Comparison of ENCODE assay signal across 31 cellular contexts in the genomic region with DNA sequence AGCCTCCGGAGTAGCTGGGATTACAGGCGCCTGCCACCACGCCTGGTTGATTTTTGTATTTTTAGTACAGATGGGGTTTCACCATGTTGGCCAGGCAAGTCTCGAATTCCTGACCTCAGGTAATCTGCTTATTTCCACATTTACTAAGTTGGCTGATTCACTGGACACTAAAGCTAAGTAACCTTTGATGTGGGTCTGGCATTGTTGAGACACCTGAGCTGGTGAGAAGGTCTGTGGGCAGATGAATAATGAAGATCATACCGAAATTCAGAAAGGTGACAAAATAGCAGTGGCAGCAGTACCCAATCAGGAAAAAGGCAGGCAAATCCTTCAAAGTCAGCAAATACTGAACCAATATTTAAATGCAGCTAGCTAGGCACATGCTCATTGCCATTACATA.
"Had no signal": no experiment of that assay in that cellular context is flagged by ENCODE, and none has a peak within 500 bp of the region (broad histone marks: within the 10 kb centered on the region; RNA-seq: fewer than 3 reads in every experiment).

No MANE protein-coding gene starts in this region.

- DNase-seq: activated CD4-positive, alpha-beta T cell treated with anti-CD3 and anti-CD28 coated beads, Interleukin-2, amount 10 ng/mL, durations not matched to agents 24 days and 14 days; activated CD4-positive, alpha-beta T cell treated with anti-CD3 and anti-CD28 coated beads, Interleukin-2, amount 50 U/mL, for 4 hours; activated CD4-positive, CD25-positive, alpha-beta regulatory T cell; activated CD8-positive, alpha-beta T cell treated with anti-CD3 and anti-CD28 coated beads for 36 hours; activated effector memory CD4-positive, alpha-beta T cell treated with anti-CD3 and anti-CD28 coated beads, Interleukin-2, amount 50 U/mL, for 16 hours; activated naive CD4-positive, alpha-beta T cell; activated naive CD4-positive, alpha-beta T cell treated with anti-CD3 and anti-CD28 coated beads, Interleukin-2, amount 50 U/mL, for 16 hours; activated naive CD8-positive, alpha-beta T cell treated with anti-CD3 and anti-CD28 coated beads for 36 hours; activated T-cell treated with anti-CD3 and anti-CD28 coated beads, Interleukin-2, amount 50 U/mL, for 1 hour; activated T-cell treated with anti-CD3 and anti-CD28 coated beads, Interleukin-2, amount 50 U/mL, for 72 hours; amniotic stem cell; aorta; brain microvascular endothelial cell; KG1; NCI-H1048; NCI-H1105 treated with DMSO at 0.1 percent for 48 hours; NCI-H1436; NCI-H2029; NCI-H345; NCI-H524 treated with DMSO at 0.1 percent for 48 hours; NK-92 treated with Interleukin-12 subunit alpha and Interleukin-12 subunit beta, amount 100 ng/mL, for 24 hours; SIG-M5; SW 1271; T1000; WERI-Rb-1 had no signal

- H3K27ac Mint-ChIP-seq: activated CD4-positive, alpha-beta T cell treated with anti-CD3 and anti-CD28 coated beads, Interleukin-2, amount 10 ng/mL, durations not matched to agents 24 days and 14 days; activated CD8-positive, alpha-beta T cell treated with anti-CD3 and anti-CD28 coated beads for 36 hours; activated naive CD8-positive, alpha-beta T cell treated with anti-CD3 and anti-CD28 coated beads for 36 hours; activated T-cell treated with anti-CD3 and anti-CD28 coated beads, Interleukin-2, amount 50 U/mL, for 72 hours; activated T-helper 17 cell treated with anti-CD3 and anti-CD28 coated beads, Interleukin-2, amount 50 U/mL, for 72 hours had no signal

- H3K27me3 ChIP-seq: brain microvascular endothelial cell had no signal

- H3K27ac ChIP-seq: brain microvascular endothelial cell, PC-9, RWPE1, WERI-Rb-1 had no signal

- FAIRE-seq: RCC 7860 had no signal

- H3K4me3 ChIP-seq: PC-9 had no signal

- H3K36me3 ChIP-seq: brain microvascular endothelial cell, WERI-Rb-1 had no signal

- H2AFZ ChIP-seq: PC-9 had no signal

- H3K9me3 Mint-ChIP-seq: activated CD4-positive, alpha-beta T cell treated with anti-CD3 and anti-CD28 coated beads, Interleukin-2, amount 10 ng/mL, durations not matched to agents 24 days and 14 days; activated CD8-positive, alpha-beta T cell treated with anti-CD3 and anti-CD28 coated beads for 36 hours; activated naive CD8-positive, alpha-beta T cell treated with anti-CD3 and anti-CD28 coated beads for 36 hours had no signal

- H3K27me3 Mint-ChIP-seq: activated CD4-positive, alpha-beta T cell treated with anti-CD3 and anti-CD28 coated beads, Interleukin-2, amount 10 ng/mL, durations not matched to agents 24 days and 14 days; activated CD8-positive, alpha-beta T cell treated with anti-CD3 and anti-CD28 coated beads for 36 hours; activated naive CD8-positive, alpha-beta T cell treated with anti-CD3 and anti-CD28 coated beads for 36 hours; activated T-helper 17 cell treated with anti-CD3 and anti-CD28 coated beads, Interleukin-2, amount 50 U/mL, for 72 hours; central memory CD8-positive, alpha-beta T cell had no signal

- H3K4me1 Mint-ChIP-seq: activated CD4-positive, alpha-beta T cell treated with anti-CD3 and anti-CD28 coated beads, Interleukin-2, amount 10 ng/mL, durations not matched to agents 24 days and 14 days; activated naive CD8-positive, alpha-beta T cell treated with anti-CD3 and anti-CD28 coated beads for 36 hours; activated T-helper 17 cell treated with anti-CD3 and anti-CD28 coated beads, Interleukin-2, amount 50 U/mL, for 72 hours; central memory CD8-positive, alpha-beta T cell had no signal

- H3K4me2 ChIP-seq: PC-9 had no signal

- H3K4me3 Mint-ChIP-seq: activated CD4-positive, alpha-beta T cell treated with anti-CD3 and anti-CD28 coated beads, Interleukin-2, amount 10 ng/mL, durations not matched to agents 24 days and 14 days; activated CD8-positive, alpha-beta T cell treated with anti-CD3 and anti-CD28 coated beads for 36 hours; activated naive CD8-positive, alpha-beta T cell treated with anti-CD3 and anti-CD28 coated beads for 36 hours; activated T-cell treated with anti-CD3 and anti-CD28 coated beads, Interleukin-2, amount 50 U/mL, for 72 hours; activated T-helper 17 cell treated with anti-CD3 and anti-CD28 coated beads, Interleukin-2, amount 50 U/mL, for 72 hours; central memory CD8-positive, alpha-beta T cell had no signal

- ATAC-seq: activated CD8-positive, alpha-beta T cell treated with anti-CD3 and anti-CD28 coated beads for 36 hours; activated T-cell treated with anti-CD3 and anti-CD28 coated beads, Interleukin-2, amount 50 U/mL, for 72 hours; activated T-helper 17 cell treated with anti-CD3 and anti-CD28 coated beads, Interleukin-2, amount 50 U/mL, for 72 hours; Right ventricle myocardium inferior had no signal

- H3K36me3 Mint-ChIP-seq: activated naive CD8-positive, alpha-beta T cell treated with anti-CD3 and anti-CD28 coated beads for 36 hours had no signal
